Comparison of ENCODE assay signal across 8 cellular contexts in the genomic region with DNA sequence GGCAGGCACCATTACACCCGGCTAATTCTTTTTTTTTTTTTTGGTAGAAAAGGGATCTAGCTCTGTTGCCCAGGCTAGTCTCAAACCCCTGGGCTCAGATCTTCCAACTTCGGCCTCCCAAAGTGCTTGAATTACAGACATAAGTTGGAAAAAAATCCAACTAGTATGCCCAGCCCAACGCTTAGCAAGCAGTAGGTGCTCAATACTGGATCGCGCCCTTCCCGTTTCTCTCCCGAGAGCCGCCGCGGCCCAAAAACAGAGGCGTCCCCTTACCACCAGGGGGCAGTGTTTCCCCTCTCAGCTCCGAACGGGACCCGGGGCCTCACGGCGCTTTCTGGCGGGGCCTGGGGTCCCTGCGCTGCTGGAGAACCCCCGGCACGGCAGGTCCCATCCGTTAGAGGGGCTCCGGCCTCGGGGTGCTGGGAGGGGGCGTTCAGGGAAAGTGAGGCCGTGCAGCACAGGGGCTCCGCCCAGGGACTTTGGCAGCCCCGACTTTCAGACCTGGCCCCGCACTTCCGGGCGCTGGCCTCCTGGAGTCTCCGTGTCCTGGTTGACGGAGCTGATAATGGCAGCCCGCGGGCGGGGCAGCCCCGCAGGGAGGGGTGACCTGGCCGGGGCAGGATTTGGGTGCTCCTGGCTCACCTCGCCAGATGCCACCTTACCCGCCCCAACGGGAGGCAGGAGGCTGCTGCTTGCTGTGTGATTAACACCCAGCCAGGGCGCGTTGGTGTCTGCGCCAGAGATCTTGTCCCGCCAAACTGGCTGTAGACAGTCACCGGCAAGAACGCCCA. TPM values are rescaled to one million over a fixed set of nuclear protein-coding genes. Genes with fewer than 3 reads are reported as not detected.
DNase-seq lines count a peak whose midpoint lies in the region; ATAC-seq and TF ChIP-seq lines count a peak whose summit lies in the region.

No MANE protein-coding gene starts in this region.

- CTCF ChIA-PET in RWPE1 (lab: Yijun Ruan, JAX) = interaction anchor here (0.6 to 4.1 kb wide), 38 partner anchors 9 to 972 kb away, joined by 3 to 93 read pairs (median 4); partner anchors contain the start of gene PTGES

- H3K27ac ChIP-seq in RWPE1 (peak overlapping the region; percentile 65), neural cell (ENCODE audit: low read length) (no peak overlapping the region)

- peak; percentile 78 for TF ChIP-seq CTCF in AG10803 (conservative IDR thresholded peaks at IDR 0.05; ENCODE audit: low read length)
- peak; percentile 99 for TF ChIP-seq CTCF in RWPE1 (conservative IDR thresholded peaks at IDR 0.05; ENCODE audit: low read depth)
- peak; percentile 90 for TF ChIP-seq CTCF in fibroblast of villous mesenchyme (IDR thresholded peaks at IDR 0.05; ENCODE audit: insufficient read depth, low read depth, low read length)
- peak; percentile 76 for TF ChIP-seq CTCF in neural cell (IDR thresholded peaks at IDR 0.05; ENCODE audit: poor library complexity, severe bottlenecking)

- DNase-seq in AG10803 (ENCODE audit: low read depth) (peak; percentile 60), KG1 (lab: John Stamatoyannopoulos, UW) (peak; percentile 60), RWPE1 (ENCODE audit: low spot score) (peak; percentile 92), fibroblast of villous mesenchyme (ENCODE audit: low read depth) (peak; percentile 70)
- peak; percentile 81 for DNase-seq in activated T-helper 2 cell treated with anti-CD3 and anti-CD28 coated beads, Interferon-gamma antibody, Interleukin-2, Interleukin-4, amounts not matched to agents 10 μg/mL and 5 μg/mL and 100 μg/mL, durations not matched to agents 14 hours and 24 hours and 36 hours (ENCODE audit: low spot score)
- peak; percentile 87 to 88 for DNase-seq in stimulated activated naive CD8-positive, alpha-beta T cell treated with anti-CD3 and anti-CD28 coated beads, Interleukin-15, amount 100 ng/mL, for 72 hours

- no peak overlapping the region for H3K9ac ChIP-seq in neural cell (ENCODE audit: low read length)

- no peaks in the 10 kb centered on the region for H3K9me3 Mint-ChIP-seq in activated T-helper 2 cell treated with anti-CD3 and anti-CD28 coated beads, Interferon-gamma antibody, Interleukin-2, Interleukin-4, amounts not matched to agents 10 μg/mL and 5 μg/mL and 100 μg/mL, durations not matched to agents 14 hours and 24 hours and 36 hours
- no peaks in the 10 kb centered on the region for H3K9me3 Mint-ChIP-seq in stimulated activated naive CD8-positive, alpha-beta T cell treated with anti-CD3 and anti-CD28 coated beads, Interleukin-15, amount 100 ng/mL, for 72 hours

- H3K9me2 ChIP-seq in neural cell (ENCODE audit: insufficient read depth, low read length) = no peaks in the 10 kb centered on the region

- intact Hi-C loops in activated T-helper 2 cell treated with anti-CD3 and anti-CD28 coated beads, Interferon-gamma antibody, Interleukin-2, Interleukin-4, amounts not matched to agents 10 μg/mL and 5 μg/mL and 100 μg/mL, durations not matched to agents 14 hours and 24 hours and 36 hours (cut with micrococcal nuclease) = loop anchor here (1.0 to 5.0 kb wide), 2 partner anchors 46 to 95 kb away; partner anchors contain the start of gene ASB6

- H3K9me3 ChIP-seq in neural cell (ENCODE audit: low read length) = no peaks in the 10 kb centered on the region

- H3K36me3 Mint-ChIP-seq in activated T-helper 2 cell treated with anti-CD3 and anti-CD28 coated beads, Interferon-gamma antibody, Interleukin-2, Interleukin-4, amounts not matched to agents 10 μg/mL and 5 μg/mL and 100 μg/mL, durations not matched to agents 14 hours and 24 hours and 36 hours (ENCODE audit: low read depth) = no peaks in the 10 kb centered on the region

- H3K4me3 ChIP-seq in AG10803 (ENCODE audit: low read length) (peak overlapping the region; percentile 60), fibroblast of villous mesenchyme (ENCODE audit: low read depth, low read length) (peak overlapping the region; percentile 57), neural cell (ENCODE audit: low read length) (peak overlapping the region; percentile 39)

- peak; percentile 87 for ATAC-seq in stimulated activated naive CD8-positive, alpha-beta T cell treated with anti-CD3 and anti-CD28 coated beads, Interleukin-15, amount 100 ng/mL, for 72 hours

- H3K27ac Mint-ChIP-seq in activated T-helper 2 cell treated with anti-CD3 and anti-CD28 coated beads, Interferon-gamma antibody, Interleukin-2, Interleukin-4, amounts not matched to agents 10 μg/mL and 5 μg/mL and 100 μg/mL, durations not matched to agents 14 hours and 24 hours and 36 hours = peak overlapping the region; percentile 52
- peak overlapping the region; percentile 87 to 93 for H3K27ac Mint-ChIP-seq in stimulated activated naive CD8-positive, alpha-beta T cell treated with anti-CD3 and anti-CD28 coated beads, Interleukin-15, amount 100 ng/mL, for 72 hours

- H3K4me3 Mint-ChIP-seq in activated T-helper 2 cell treated with anti-CD3 and anti-CD28 coated beads, Interferon-gamma antibody, Interleukin-2, Interleukin-4, amounts not matched to agents 10 μg/mL and 5 μg/mL and 100 μg/mL, durations not matched to agents 14 hours and 24 hours and 36 hours (ENCODE audit: low read depth) = peak overlapping the region; percentile 68
- peak overlapping the region; percentile 70 to 81 for H3K4me3 Mint-ChIP-seq in stimulated activated naive CD8-positive, alpha-beta T cell treated with anti-CD3 and anti-CD28 coated beads, Interleukin-15, amount 100 ng/mL, for 72 hours

- peaks cover 4% of the 10 kb centered on the region for H3K27me3 Mint-ChIP-seq in activated T-helper 2 cell treated with anti-CD3 and anti-CD28 coated beads, Interferon-gamma antibody, Interleukin-2, Interleukin-4, amounts not matched to agents 10 μg/mL and 5 μg/mL and 100 μg/mL, durations not matched to agents 14 hours and 24 hours and 36 hours (ENCODE audit: low read depth)
- peaks cover 18% of the 10 kb centered on the region for H3K27me3 Mint-ChIP-seq in stimulated activated naive CD8-positive, alpha-beta T cell treated with anti-CD3 and anti-CD28 coated beads, Interleukin-15, amount 100 ng/mL, for 72 hours

- peaks cover 6% of the 10 kb centered on the region for H3K4me1 Mint-ChIP-seq in activated T-helper 2 cell treated with anti-CD3 and anti-CD28 coated beads, Interferon-gamma antibody, Interleukin-2, Interleukin-4, amounts not matched to agents 10 μg/mL and 5 μg/mL and 100 μg/mL, durations not matched to agents 14 hours and 24 hours and 36 hours (ENCODE audit: low read depth)
- peaks cover 17% of the 10 kb centered on the region for H3K4me1 Mint-ChIP-seq in stimulated activated naive CD8-positive, alpha-beta T cell treated with anti-CD3 and anti-CD28 coated beads, Interleukin-15, amount 100 ng/mL, for 72 hours

- H3F3A ChIP-seq in neural cell (ENCODE audit: insufficient read depth, low read length, poor library complexity, severe bottlenecking) = no peaks in the 10 kb centered on the region

- no peaks in the 10 kb centered on the region for H3K79me2 ChIP-seq in neural cell (replicated peaks; ENCODE audit: insufficient read depth, low read length)

- H3K27me3 ChIP-seq in neural cell (ENCODE audit: insufficient read depth, low read depth, low read length) = peaks cover 4% of the 10 kb centered on the region

- no peaks in the 10 kb centered on the region for H3K36me3 ChIP-seq in neural cell (ENCODE audit: insufficient read depth, low read length)

- peak; percentile 50 for TF ChIP-seq POLR2A in GM19099 (IDR thresholded peaks at IDR 0.05; ENCODE audit: extremely low read depth, insufficient read length, low read depth)

- TF ChIP-seq RAD21 in neural cell (conservative IDR thresholded peaks at IDR 0.05) = peak; percentile 58

- POLR2A ChIA-PET in RWPE1 (lab: Yijun Ruan, JAX; ENCODE audit: low non-redundant PET) = interaction anchor here (0.6 kb wide), 3 partner anchors 8 to 76 kb away, joined by 4 to 7 read pairs (median 5); no protein-coding TSS in a partner anchor

- no peak for TF ChIP-seq EP300 in neural cell (conservative IDR thresholded peaks at IDR 0.05; ENCODE audit: poor library complexity, severe bottlenecking)

- no peak overlapping the region for H3K4me2 ChIP-seq in neural cell (ENCODE audit: low read length)

- H4K20me1 ChIP-seq in neural cell (ENCODE audit: insufficient read depth) = no peaks in the 10 kb centered on the region

- no peak overlapping the region for H2AFZ ChIP-seq in neural cell (ENCODE audit: low read depth, low read length)

TF ChIP-seq in neural cell, 6 proteins besides CTCF, POLR2A, EP300 and RAD21:
- TF ChIP-seq MXI1 (conservative IDR thresholded peaks at IDR 0.05; ENCODE audit: poor library complexity, severe bottlenecking) (no peak), EZH2 (IDR thresholded peaks at IDR 0.05; ENCODE audit: borderline replicate concordance, insufficient read depth, low read length, poor library complexity, severe bottlenecking) (no peak), SMC3 (conservative IDR thresholded peaks at IDR 0.05; ENCODE audit: poor library complexity) (peak; percentile 71)

RNA-seq across cellular contexts. Expression of gene PTGES, which starts 15.2 kb away (rescaled TPM):
- total RNA-seq in activated T-helper 2 cell treated with anti-CD3 and anti-CD28 coated beads, Interferon-gamma antibody, Interleukin-2, Interleukin-4, amounts not matched to agents 10 μg/mL and 5 μg/mL and 100 μg/mL, durations not matched to agents 14 hours and 24 hours and 36 hours = 0.34 and 0.39 TPM in 2 replicates
- 8.7 and 16.0 TPM in 2 replicates for total RNA-seq in fibroblast of villous mesenchyme
- 0.63 and 1.2 TPM in 2 replicates for polyA plus RNA-seq in neural cell
- 0.73 and 0.81 TPM in 2 replicates for polyA minus RNA-seq in neural cell
